ENCODE assay signal across 8 cellular contexts in genomic region chr17:59746849-59747445, GRCh38. TPM values are rescaled to one million over a fixed set of nuclear protein-coding genes. Genes with fewer than 3 reads are reported as not detected.
DNase-seq lines count a peak whose midpoint lies in the region; ATAC-seq and TF ChIP-seq lines count a peak whose summit lies in the region.

No MANE protein-coding gene starts in this region.

- peak; percentile 74 for DNase-seq in AG10803 (ENCODE audit: low read depth)
- peak; percentile 41 for DNase-seq in NCI-H82 (lab: John Stamatoyannopoulos, UW)
- DNase-seq in choroid plexus epithelial cell (ENCODE audit: low read depth), result peak; percentile 80
- peak in 1 of 2 donors; percentile 26 for DNase-seq in memory B cell (ENCODE audit: low spot score in 2 of 2)
- DNase-seq in MG63, result no peak
- no peak for DNase-seq in activated CD4-positive, alpha-beta T cell treated with anti-CD3 and anti-CD28 coated beads, Interleukin-2, amount 50 U/mL, for 1 hour
- no peak for DNase-seq in middle frontal gyrus (ENCODE audit: extremely low spot score, low spot score)

- no peak overlapping the region for H3K27ac Mint-ChIP-seq in memory B cell

- H3K36me3 Mint-ChIP-seq in memory B cell, result peaks cover 13% of the 10 kb centered on the region

- H3K4me3 Mint-ChIP-seq in memory B cell, result no peak overlapping the region

- H3K9me3 Mint-ChIP-seq in memory B cell, result peaks cover 4% of the 10 kb centered on the region

- H3K27me3 Mint-ChIP-seq in memory B cell, result no peaks in the 10 kb centered on the region

- peaks cover 7% of the 10 kb centered on the region for H3K9me3 ChIP-seq in MG63

- peaks cover 18% of the 10 kb centered on the region for H3K36me3 ChIP-seq in MG63

- peak; percentile 56 for ATAC-seq in memory B cell (ENCODE audit: low read depth)

- TF ChIP-seq CTCF in AG10803 (conservative IDR thresholded peaks at IDR 0.05; ENCODE audit: low read length) (peak; percentile 79), GM12872 (IDR thresholded peaks at IDR 0.05; ENCODE audit: insufficient read depth, low read depth, low read length) (peak; percentile 56), choroid plexus epithelial cell (conservative IDR thresholded peaks at IDR 0.05; ENCODE audit: low read depth, low read length) (peak; percentile 63)

- H3K4me3 ChIP-seq in AG10803 (ENCODE audit: low read length) (no peak overlapping the region), choroid plexus epithelial cell (ENCODE audit: low read depth, low read length) (no peak overlapping the region), MG63 (no peak overlapping the region)

- H3K4me1 Mint-ChIP-seq in memory B cell, result peaks cover 2% of the 10 kb centered on the region

- H3K27me3 ChIP-seq in MG63, result no peaks in the 10 kb centered on the region

RNA-seq across cellular contexts. Expression of gene VMP1, which starts 39.5 kb away (rescaled TPM):
- total RNA-seq in MG63 (2014; rRNA removed; shearing (Covaris generic); ENCODE audit: low replicate concordance), result 161 and 190 TPM in 2 replicates

RNA-seq across cellular contexts. Expression of gene PTRH2, which starts 39.7 kb away (rescaled TPM):
- 38.1 and 40.6 TPM in 2 replicates for total RNA-seq in MG63 (2014; rRNA removed; shearing (Covaris generic); ENCODE audit: low replicate concordance)

Comparison
In these comparisons a context has a peak if more than half of its experiments do, and no peak if none do; other contexts are left out.
1. DNase-seq: peak in AG10803 (single experiment), NCI-H82 (single experiment) and choroid plexus epithelial cell (single experiment); none in MG63 (single experiment), activated CD4-positive, alpha-beta T cell treated with anti-CD3 and anti-CD28 coated beads, Interleukin-2, amount 50 U/mL, for 1 hour (single experiment) and middle frontal gyrus (single experiment).
2. Peak in every context shown above with its lines, with median percentiles within 50 percentile points of each other: CTCF ChIP-seq.